Comparison of ENCODE assay signal across 9 cellular contexts in genomic region chrX:115226929-115227328, GRCh38. TPM values are rescaled to one million over a fixed set of nuclear protein-coding genes. Genes with fewer than 3 reads are reported as not detected.
DNase-seq lines count a peak whose midpoint lies in the region; ATAC-seq and TF ChIP-seq lines count a peak whose summit lies in the region.
"Had no signal": no experiment of that assay in that cellular context is flagged by ENCODE, and none has a peak within 500 bp of the region (broad histone marks: within the 10 kb centered on the region; RNA-seq: fewer than 3 reads in every experiment).

No MANE protein-coding gene starts in this region.

- no peak overlapping the region for H2BK5ac ChIP-seq in mesenchymal stem cell (ENCODE audit: low read depth, low read length, poor library complexity, severe bottlenecking)

- H3K36me3 ChIP-seq in ascending aorta, result no peaks in the 10 kb centered on the region
- H3K36me3 ChIP-seq in mesenchymal stem cell (ENCODE audit: control insufficient read depth in 1 of 2, insufficient read depth in 2 of 2, low read depth in 1 of 2, low read length in 2 of 2), result no peaks in the 10 kb centered on the region
- H3K36me3 ChIP-seq in mucosa of descending colon (ENCODE audit: low read depth), result no peaks in the 10 kb centered on the region

- H2BK12ac ChIP-seq in mesenchymal stem cell (ENCODE audit: low read length in 2 of 2), result no peak overlapping the region

- no peaks in the 10 kb centered on the region for H3K4me1 ChIP-seq in ascending aorta
- H3K4me1 ChIP-seq in mesenchymal stem cell (ENCODE audit: control insufficient read depth, insufficient read depth, low read depth, low read length), result no peaks in the 10 kb centered on the region
- H3K4me1 ChIP-seq in mucosa of descending colon (ENCODE audit: low read depth), result no peaks in the 10 kb centered on the region

- TF ChIP-seq CTCF in GM10248 (IDR thresholded peaks at IDR 0.05; ENCODE audit: control extremely low read depth, extremely low read depth, low read depth, missing control alignments), result peak; percentile 7
- TF ChIP-seq CTCF in LNCaP clone FGC (IDR thresholded peaks at IDR 0.05; ENCODE audit: control insufficient read depth, extremely low read depth, insufficient read depth), result peak; percentile 59
- TF ChIP-seq CTCF in ascending aorta (IDR thresholded peaks at IDR 0.05), result peak in 2 of 3 experiments; percentile 12 to 30
- TF ChIP-seq CTCF in lower leg skin (IDR thresholded peaks at IDR 0.05), result no peak
- no peak for TF ChIP-seq CTCF in mucosa of descending colon (IDR thresholded peaks at IDR 0.05)

- H3K27ac ChIP-seq in ascending aorta, result no peak overlapping the region
- no peak overlapping the region for H3K27ac ChIP-seq in mesenchymal stem cell (ENCODE audit: low read length, poor library complexity, severe bottlenecking)

- no peak overlapping the region for H3K14ac ChIP-seq in mesenchymal stem cell (ENCODE audit: low read length in 2 of 2)

- TF ChIP-seq POLR2A in lower leg skin (IDR thresholded peaks at IDR 0.05), result no peak

- intact Hi-C loops in ascending aorta (cut with DNase I), result no loop called here
- intact Hi-C loops in lower leg skin (cut with DNase I; ENCODE audit: low total_unique reads), result no loop called here
- intact Hi-C loops in mucosa of descending colon (cut with DNase I, micrococcal nuclease), result no loop called here

- H2AFZ ChIP-seq in mesenchymal stem cell (ENCODE audit: low read depth, low read length), result no peak overlapping the region

- no peak overlapping the region for H4K8ac ChIP-seq in mesenchymal stem cell (ENCODE audit: low read length)

- H3K4me2 ChIP-seq in mesenchymal stem cell (ENCODE audit: low read length, poor library complexity, severe bottlenecking), result no peak overlapping the region

- H3K4me3 ChIP-seq in LNCaP clone FGC (ENCODE audit: low read depth, low read length) (no peak overlapping the region), ascending aorta (no peak overlapping the region), mesenchymal stem cell (ENCODE audit: insufficient read depth in 1 of 2, low read depth in 1 of 2, low read length in 2 of 2) (no peak overlapping the region), lower leg skin (ENCODE audit: low read depth, poor library complexity, severe bottlenecking) (no peak overlapping the region), mucosa of descending colon (no peak overlapping the region)

- no peak overlapping the region for H2BK15ac ChIP-seq in mesenchymal stem cell (ENCODE audit: low read depth, poor library complexity, severe bottlenecking)

- DNase-seq in GM10248 (ENCODE audit: extremely low spot score) (no peak), LNCaP clone FGC (ENCODE audit: low read depth) (no peak), ascending aorta (ENCODE audit: low spot score in 2 of 2) (no peak), mesenchymal stem cell (peak; percentile 29), lower leg skin (ENCODE audit: low spot score in 2 of 2) (no peak), mucosa of descending colon (no peak)
- DNase-seq in activated T-cell treated with anti-CD3 and anti-CD28 coated beads, Interleukin-2, amount 50 U/mL, for 1 hour, result no peak

- H3K27me3 ChIP-seq in ascending aorta, result no peaks in the 10 kb centered on the region
- H3K27me3 ChIP-seq in mesenchymal stem cell (ENCODE audit: control insufficient read depth in 1 of 2, insufficient read depth in 1 of 2, low read length in 2 of 2), result peaks cover 0 to 21% of the 10 kb centered on the region in 2 experiments

- H3K4ac ChIP-seq in mesenchymal stem cell (ENCODE audit: low read depth in 1 of 2, low read length in 2 of 2), result no peak overlapping the region

- H4K91ac ChIP-seq in mesenchymal stem cell (ENCODE audit: low read length), result no peak overlapping the region

- no peak overlapping the region for H2BK120ac ChIP-seq in mesenchymal stem cell (ENCODE audit: low read depth, low read length)

- POLR2A ChIA-PET in GM10248 (lab: Yijun Ruan, JAX), result no interaction called here

- peaks cover 2% of the 10 kb centered on the region for H3K79me1 ChIP-seq in mesenchymal stem cell (replicated peaks; ENCODE audit: low read length, poor library complexity, severe bottlenecking)

- no peak overlapping the region for H3K9ac ChIP-seq in mesenchymal stem cell (ENCODE audit: low read length)

- H3K9me3 ChIP-seq in ascending aorta (no peaks in the 10 kb centered on the region), mesenchymal stem cell (ENCODE audit: control insufficient read depth, low read length) (no peaks in the 10 kb centered on the region), mucosa of descending colon (no peaks in the 10 kb centered on the region)

- H3K18ac ChIP-seq in mesenchymal stem cell (ENCODE audit: low read depth in 1 of 2, low read length in 2 of 2), result no peak overlapping the region

- CTCF ChIA-PET in GM10248 (lab: Yijun Ruan, JAX), result no interaction called here

- no peak overlapping the region for H2AK5ac ChIP-seq in mesenchymal stem cell (ENCODE audit: low read length, severe bottlenecking)

- ATAC-seq in GM21529 (IDR thresholded peaks at IDR 0.05; ENCODE audit: unreplicated experiment) (no peak), mucosa of descending colon (no peak)

- H3K23ac ChIP-seq in mesenchymal stem cell (ENCODE audit: low read length in 2 of 2), result no peak overlapping the region

- WGBS in mesenchymal stem cell, result 85% methylated on average over 1 of the region's 1 CpG
- WGBS in lower leg skin, 2 donors, result 15 to 29% methylated on average over 1 of the region's 1 CpG

RNA-seq across cellular contexts. Expression of gene LRCH2, which starts 7.0 kb away (rescaled TPM):
- total RNA-seq in ascending aorta (5.2 TPM), lower leg skin (under 1 TPM; 0.11 to 0.84 (median 0.49) TPM), mucosa of descending colon (10 to 100 TPM in 1 of 3 donors, 1 to 10 TPM in 1, under 1 TPM in 1; 0.43 to 13.2 (median 1.9) TPM)
- 7.1 TPM for polyA plus RNA-seq in mesenchymal stem cell (2013, experiment 1 of 2)
- 7.3 TPM for polyA plus RNA-seq in mesenchymal stem cell (2013, experiment 2 of 2)

RNA-seq across cellular contexts. Expression of gene RBMXL3, which starts 37.7 kb away (rescaled TPM):
- total RNA-seq in ascending aorta (not detected), lower leg skin (not detected), mucosa of descending colon (not detected)
- not detected for polyA plus RNA-seq in mesenchymal stem cell (2013, experiment 1 of 2)
- not detected for polyA plus RNA-seq in mesenchymal stem cell (2013, experiment 2 of 2)
- total RNA-seq: temporal lobe had no signal

Comparison
In these comparisons a context has a peak if more than half of its experiments do, and no peak if none do; other contexts are left out.
1. CTCF ChIP-seq: peak in GM10248 (single experiment), LNCaP clone FGC (single experiment) and ascending aorta (2 of 3); none in lower leg skin (0 of 3) and mucosa of descending colon (single experiment).